ENCODE assay signal across 8 cellular contexts in the genomic region with DNA sequence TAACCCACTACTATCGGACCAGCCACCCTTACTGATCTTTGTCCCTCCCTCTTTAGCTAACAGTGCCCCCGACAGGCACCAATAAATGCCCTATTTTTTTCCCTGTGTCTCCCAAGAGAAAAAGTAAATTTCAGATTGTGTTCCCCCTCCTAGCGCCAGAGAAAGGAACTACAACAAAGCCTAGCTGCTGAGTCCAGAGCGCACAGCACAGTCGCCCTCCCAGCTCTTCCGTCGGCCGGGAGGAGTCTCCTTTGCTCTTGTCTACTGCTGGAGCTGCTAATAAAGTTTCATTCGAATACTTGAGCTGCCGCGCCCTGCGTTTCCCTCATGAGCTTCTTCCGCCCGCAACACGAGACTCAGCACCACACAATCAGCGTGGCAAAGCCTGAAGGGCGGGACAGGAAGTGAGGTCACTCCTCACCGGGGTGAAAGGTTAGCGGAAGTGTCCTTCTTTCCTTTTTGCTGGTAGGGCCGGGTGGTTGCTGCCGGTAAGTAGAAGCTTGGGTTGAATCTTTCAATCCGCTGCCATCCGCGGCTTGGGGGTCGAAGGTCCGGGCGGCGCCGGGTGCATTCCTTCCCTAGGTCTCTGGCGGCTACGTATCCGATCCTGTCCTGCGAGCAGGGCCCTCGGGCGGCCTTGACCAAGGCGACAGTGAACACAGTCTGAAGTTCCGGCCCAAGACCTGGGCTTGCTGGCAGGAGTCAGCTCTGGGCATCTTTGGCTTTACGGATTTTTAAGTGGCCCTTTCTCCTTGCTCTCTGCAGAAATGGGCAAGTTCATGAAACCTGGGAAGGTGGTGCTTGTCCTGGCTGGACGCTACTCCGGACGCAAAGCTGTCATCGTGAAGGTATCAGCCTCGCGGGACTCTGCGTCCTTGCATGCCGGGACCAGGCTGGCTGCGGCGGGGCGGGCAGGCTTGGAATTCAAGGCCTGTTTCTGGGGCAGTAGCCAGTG.
A peak's percentile ranks its signal among the peaks of the same experiment; 100 is the strongest.
DNase-seq lines count a peak whose midpoint lies in the region; ATAC-seq and TF ChIP-seq lines count a peak whose summit lies in the region.

TSS of gene RPL27 (plus strand) at position 436 of the 955 bp plus-strand sequence. CDS start at position 768, 332 bp downstream.

- ATAC-seq in GM19043 (IDR thresholded peaks at IDR 0.05; ENCODE audit: low read depth, unreplicated experiment) (peak; percentile 91), HG03432 (IDR thresholded peaks at IDR 0.05; ENCODE audit: unreplicated experiment) (peak; percentile 93)

- DNase-seq in AML-193 (lab: John Stamatoyannopoulos, UW): peak; percentile 100
- DNase-seq in NCI-H510A (lab: John Stamatoyannopoulos, UW): peak; percentile 98
- DNase-seq in activated CD4-positive, alpha-beta T cell treated with anti-CD3 and anti-CD28 coated beads for 24 hours (ENCODE audit: low read depth in 2 of 2): peak; percentile 90 to 91
- peak; percentile 100 for DNase-seq in choroid plexus epithelial cell (ENCODE audit: low read depth)
- peak; percentile 100 for DNase-seq in kidney glomerular epithelial cell (lab: John Stamatoyannopoulos, UW)
- DNase-seq in stimulated activated CD4-positive, alpha-beta T cell treated with anti-CD3 and anti-CD28 coated beads, Interleukin-1b, Interleukin-23, amount 100 ng/mL, for 24 hours (ENCODE audit: low read depth in 4 of 4, low spot score in 1 of 4): peak; percentile 91 to 94 (median 92)

- TF ChIP-seq CTCF in choroid plexus epithelial cell (conservative IDR thresholded peaks at IDR 0.05; ENCODE audit: low read depth, low read length): peak; percentile 81

- peak within 1 kb of the TSS; percentile 94 for H3K4me3 ChIP-seq in choroid plexus epithelial cell (ENCODE audit: low read depth, low read length)

Comparison
In these comparisons a context has a peak if more than half of its experiments do, and no peak if none do; other contexts are left out.
1. Peak in every context shown above with its lines: DNase-seq, ATAC-seq and H3K4me3 ChIP-seq.